8 cellular contexts compared by ENCODE assay signal in the genomic region with DNA sequence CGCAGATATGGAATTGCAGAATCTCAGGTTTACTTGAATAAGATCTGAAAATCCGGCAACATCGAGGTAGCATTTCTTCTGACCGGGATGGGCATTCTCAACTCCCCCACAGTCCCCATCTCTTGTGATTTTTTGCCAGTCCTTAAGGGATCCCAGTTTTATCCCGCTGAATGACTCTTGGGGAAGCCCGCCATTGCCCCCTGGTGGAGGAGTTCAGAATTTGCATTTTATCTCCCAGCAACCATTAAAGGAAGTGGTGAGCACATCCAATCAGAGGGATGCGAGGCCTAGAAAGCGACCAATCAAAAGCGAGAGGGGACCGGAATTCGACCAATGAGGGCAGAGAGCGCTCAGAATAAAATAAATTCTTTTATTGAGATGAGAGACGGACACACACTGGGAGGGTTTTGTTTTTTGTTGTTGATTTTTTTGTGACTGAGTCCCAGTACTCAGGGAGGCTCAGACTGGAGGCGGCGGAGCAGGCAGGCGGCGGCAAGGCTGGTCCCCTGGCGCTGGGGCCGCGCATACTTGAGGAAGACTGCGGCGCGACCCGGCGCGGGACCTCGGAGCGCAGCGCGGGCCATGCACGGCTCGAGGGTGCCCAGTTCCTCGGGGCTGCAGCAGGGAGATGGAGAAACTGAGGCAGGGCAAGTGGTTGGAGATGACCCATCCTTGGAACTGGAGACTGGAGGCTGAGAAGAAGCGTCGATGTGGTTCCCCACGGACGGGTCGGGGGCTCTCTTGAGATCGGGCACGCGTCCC. TPM values are rescaled to one million over a fixed set of nuclear protein-coding genes. Genes with fewer than 3 reads are reported as not detected.
DNase-seq lines count a peak whose midpoint lies in the region; ATAC-seq and TF ChIP-seq lines count a peak whose summit lies in the region.

No MANE protein-coding gene starts in this region.

- H3K4me1 Mint-ChIP-seq in CD4-positive, alpha-beta memory T cell, result peaks cover 13 to 22% (median 15%) of the 10 kb centered on the region in 4 donors

- no peaks in the 10 kb centered on the region for H3K9me3 ChIP-seq in CD4-positive, alpha-beta memory T cell (ENCODE audit: control insufficient read depth in 1 of 2, low read length in 2 of 2)
- H3K9me3 ChIP-seq in liver (ENCODE audit: control insufficient read depth in 4 of 4, low read length in 3 of 4), result no peaks in the 10 kb centered on the region

- H3K36me3 ChIP-seq in CD4-positive, alpha-beta memory T cell (ENCODE audit: insufficient read depth, low read length), result no peaks in the 10 kb centered on the region
- no peaks in the 10 kb centered on the region for H3K36me3 ChIP-seq in liver (ENCODE audit: control insufficient read depth in 4 of 4, insufficient read depth in 3 of 4, low read depth in 1 of 4, low read length in 3 of 4)

- no peak for ATAC-seq in HG03135 (IDR thresholded peaks at IDR 0.05; ENCODE audit: unreplicated experiment)

- 64% methylated on average over 41 of the region's 41 CpGs for WGBS in liver

- H3K27ac ChIP-seq in CD4-positive, alpha-beta memory T cell (ENCODE audit: low read depth, low read length), result no peak overlapping the region
- no peak overlapping the region for H3K27ac ChIP-seq in coronary artery
- H3K27ac ChIP-seq in liver (ENCODE audit: low read depth in 1 of 2, low read length in 2 of 2), result no peak overlapping the region

- intact Hi-C loops in CD4-positive, alpha-beta memory T cell (cut with micrococcal nuclease), result loop anchor here (1.0 kb wide), 2 partner anchors 78 to 83 kb away; no protein-coding TSS in a partner anchor

- POLR2A ChIA-PET in CD4-positive, alpha-beta memory T cell (lab: Charles Lee; ENCODE audit: partially characterized antibody), result no interaction called here

- TF ChIP-seq RAD21 in liver (IDR thresholded peaks at IDR 0.05), result peak; percentile 89 to 91

- H3K9me3 Mint-ChIP-seq in CD4-positive, alpha-beta memory T cell, result peaks cover 0 to 5% (median 2%) of the 10 kb centered on the region in 8 donors

- H3K9ac ChIP-seq in liver (ENCODE audit: low read depth in 1 of 2, low read length in 2 of 2), result no peak overlapping the region

- H3K4me1 ChIP-seq in CD4-positive, alpha-beta memory T cell (ENCODE audit: insufficient read depth, low read length), result peaks cover 27% of the 10 kb centered on the region
- peaks cover 8 to 19% (median 15%) of the 10 kb centered on the region in 4 donors for H3K4me1 ChIP-seq in liver (ENCODE audit: control insufficient read depth in 4 of 4, insufficient read depth in 4 of 4, low read length in 3 of 4)

- peak overlapping the region; percentile 3 to 86 (median 14) for H3K4me3 Mint-ChIP-seq in CD4-positive, alpha-beta memory T cell

- DNase-seq in CD4-positive, alpha-beta memory T cell, result peak; percentile 80 to 84 (median 82)
- DNase-seq in HPDE6-E6E7 (ENCODE audit: extremely low spot score) (peak; percentile 85), NCI-H774 (lab: John Stamatoyannopoulos, UW) (peak; percentile 28), coronary artery (ENCODE audit: low spot score) (peak; percentile 87)
- DNase-seq in activated CD4-positive, alpha-beta T cell treated with anti-CD3 and anti-CD28 coated beads, Interleukin-2, amount 50 U/mL, for 1 hour, result peak; percentile 69
- peak; percentile 39 to 53 (median 45) for DNase-seq in stimulated activated CD4-positive, alpha-beta T cell treated with anti-CD3 and anti-CD28 coated beads, TNF-alpha, amount 100 ng/mL, for 4 hours (ENCODE audit: low read depth in 3 of 3)

- peak; percentile 90 for TF ChIP-seq CTCF in coronary artery (IDR thresholded peaks at IDR 0.05)
- TF ChIP-seq CTCF in liver (IDR thresholded peaks at IDR 0.05; ENCODE audit: low read depth, low read length, missing input control), result peak; percentile 89

- peaks cover 35% of the 10 kb centered on the region for H3K27me3 ChIP-seq in CD4-positive, alpha-beta memory T cell (ENCODE audit: insufficient read depth, low read length)
- H3K27me3 ChIP-seq in liver (ENCODE audit: control insufficient read depth in 4 of 4, insufficient read depth in 4 of 4, low read length in 3 of 4), result peaks cover 0 to 4% (median under 1%) of the 10 kb centered on the region in 4 donors

- peaks cover 0 to 5% of the 10 kb centered on the region in 2 donors for H3K36me3 Mint-ChIP-seq in CD4-positive, alpha-beta memory T cell

- peaks cover 46 to 47% of the 10 kb centered on the region in 2 donors for H3K27me3 Mint-ChIP-seq in CD4-positive, alpha-beta memory T cell

- H3K27ac Mint-ChIP-seq in CD4-positive, alpha-beta memory T cell, result peak overlapping the region in 6 of 7 donors; percentile 19 to 92 (median 58)

- no peak overlapping the region for H3K4me3 ChIP-seq in CD4-positive, alpha-beta memory T cell (ENCODE audit: low read length in 2 of 2)
- no peak overlapping the region for H3K4me3 ChIP-seq in coronary artery
- no peak overlapping the region for H3K4me3 ChIP-seq in liver (ENCODE audit: low read depth in 1 of 3, low read length in 3 of 3)

- CTCF ChIA-PET in CD4-positive, alpha-beta memory T cell (lab: Charles Lee; ENCODE audit: partially characterized antibody), result interaction anchor here (2.4 kb wide), 1 partner anchor 82 kb away, joined by 12 read pairs; no protein-coding TSS in a partner anchor

TF ChIP-seq in liver, 16 proteins besides CTCF, POLR2A, EP300 and RAD21:
- no peak for TF ChIP-seq NR2F2 (IDR thresholded peaks at IDR 0.05)
- TF ChIP-seq, protein P1, sequence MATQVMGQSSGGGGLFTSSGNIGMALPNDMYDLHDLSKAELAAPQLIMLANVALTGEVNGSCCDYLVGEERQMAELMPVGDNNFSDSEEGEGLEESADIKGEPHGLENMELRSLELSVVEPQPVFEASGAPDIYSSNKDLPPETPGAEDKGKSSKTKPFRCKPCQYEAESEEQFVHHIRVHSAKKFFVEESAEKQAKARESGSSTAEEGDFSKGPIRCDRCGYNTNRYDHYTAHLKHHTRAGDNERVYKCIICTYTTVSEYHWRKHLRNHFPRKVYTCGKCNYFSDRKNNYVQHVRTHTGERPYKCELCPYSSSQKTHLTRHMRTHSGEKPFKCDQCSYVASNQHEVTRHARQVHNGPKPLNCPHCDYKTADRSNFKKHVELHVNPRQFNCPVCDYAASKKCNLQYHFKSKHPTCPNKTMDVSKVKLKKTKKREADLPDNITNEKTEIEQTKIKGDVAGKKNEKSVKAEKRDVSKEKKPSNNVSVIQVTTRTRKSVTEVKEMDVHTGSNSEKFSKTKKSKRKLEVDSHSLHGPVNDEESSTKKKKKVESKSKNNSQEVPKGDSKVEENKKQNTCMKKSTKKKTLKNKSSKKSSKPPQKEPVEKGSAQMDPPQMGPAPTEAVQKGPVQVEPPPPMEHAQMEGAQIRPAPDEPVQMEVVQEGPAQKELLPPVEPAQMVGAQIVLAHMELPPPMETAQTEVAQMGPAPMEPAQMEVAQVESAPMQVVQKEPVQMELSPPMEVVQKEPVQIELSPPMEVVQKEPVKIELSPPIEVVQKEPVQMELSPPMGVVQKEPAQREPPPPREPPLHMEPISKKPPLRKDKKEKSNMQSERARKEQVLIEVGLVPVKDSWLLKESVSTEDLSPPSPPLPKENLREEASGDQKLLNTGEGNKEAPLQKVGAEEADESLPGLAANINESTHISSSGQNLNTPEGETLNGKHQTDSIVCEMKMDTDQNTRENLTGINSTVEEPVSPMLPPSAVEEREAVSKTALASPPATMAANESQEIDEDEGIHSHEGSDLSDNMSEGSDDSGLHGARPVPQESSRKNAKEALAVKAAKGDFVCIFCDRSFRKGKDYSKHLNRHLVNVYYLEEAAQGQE (IDR thresholded peaks at IDR 0.05), result no peak
- peak in 1 of 2 donors; percentile 33 for TF ChIP-seq GABPA (IDR thresholded peaks at IDR 0.05 in 1 of 2, conservative IDR thresholded peaks at IDR 0.05 in 1 of 2)
- peak in 1 of 2 donors; percentile 35 for TF ChIP-seq RXRA (IDR thresholded peaks at IDR 0.05)
- no peak for TF ChIP-seq EGR1 (IDR thresholded peaks at IDR 0.05; ENCODE audit: low read depth in 2 of 2)
- peak; percentile 94 for TF ChIP-seq SP1 (IDR thresholded peaks at IDR 0.05)
- no peak for TF ChIP-seq FOXA1 (IDR thresholded peaks at IDR 0.05)
- TF ChIP-seq, protein P2, sequence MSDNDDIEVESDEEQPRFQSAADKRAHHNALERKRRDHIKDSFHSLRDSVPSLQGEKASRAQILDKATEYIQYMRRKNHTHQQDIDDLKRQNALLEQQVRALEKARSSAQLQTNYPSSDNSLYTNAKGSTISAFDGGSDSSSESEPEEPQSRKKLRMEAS (IDR thresholded peaks at IDR 0.05), result no peak
- TF ChIP-seq TAF1 (conservative IDR thresholded peaks at IDR 0.05), result no peak
- TF ChIP-seq, protein P3, sequence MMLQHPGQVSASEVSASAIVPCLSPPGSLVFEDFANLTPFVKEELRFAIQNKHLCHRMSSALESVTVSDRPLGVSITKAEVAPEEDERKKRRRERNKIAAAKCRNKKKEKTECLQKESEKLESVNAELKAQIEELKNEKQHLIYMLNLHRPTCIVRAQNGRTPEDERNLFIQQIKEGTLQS (IDR thresholded peaks at IDR 0.05), result no peak
- TF ChIP-seq JUND (IDR thresholded peaks at IDR 0.05), result no peak
- TF ChIP-seq, protein P4, sequence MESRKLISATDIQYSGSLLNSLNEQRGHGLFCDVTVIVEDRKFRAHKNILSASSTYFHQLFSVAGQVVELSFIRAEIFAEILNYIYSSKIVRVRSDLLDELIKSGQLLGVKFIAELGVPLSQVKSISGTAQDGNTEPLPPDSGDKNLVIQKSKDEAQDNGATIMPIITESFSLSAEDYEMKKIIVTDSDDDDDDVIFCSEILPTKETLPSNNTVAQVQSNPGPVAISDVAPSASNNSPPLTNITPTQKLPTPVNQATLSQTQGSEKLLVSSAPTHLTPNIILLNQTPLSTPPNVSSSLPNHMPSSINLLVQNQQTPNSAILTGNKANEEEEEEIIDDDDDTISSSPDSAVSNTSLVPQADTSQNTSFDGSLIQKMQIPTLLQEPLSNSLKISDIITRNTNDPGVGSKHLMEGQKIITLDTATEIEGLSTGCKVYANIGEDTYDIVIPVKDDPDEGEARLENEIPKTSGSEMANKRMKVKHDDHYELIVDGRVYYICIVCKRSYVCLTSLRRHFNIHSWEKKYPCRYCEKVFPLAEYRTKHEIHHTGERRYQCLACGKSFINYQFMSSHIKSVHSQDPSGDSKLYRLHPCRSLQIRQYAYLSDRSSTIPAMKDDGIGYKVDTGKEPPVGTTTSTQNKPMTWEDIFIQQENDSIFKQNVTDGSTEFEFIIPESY (IDR thresholded peaks at IDR 0.05), result no peak

RNA-seq across cellular contexts. Expression of a gene that starts 3.9 kb away (rescaled TPM):
- total RNA-seq in CD4-positive, alpha-beta memory T cell, result not detected
- not detected for polyA plus RNA-seq in CD4-positive, alpha-beta memory T cell
- total RNA-seq in liver, result not detected
- under 1 TPM in 1 of 2 donors, not detected in 1; 0.14 TPM for polyA plus RNA-seq in liver

RNA-seq across cellular contexts. Expression of a gene that starts 4.5 kb away (rescaled TPM):
- total RNA-seq in CD4-positive, alpha-beta memory T cell, result 1 to 10 TPM; 1.2 to 1.4 TPM
- polyA plus RNA-seq in CD4-positive, alpha-beta memory T cell, result not detected
- 1 to 10 TPM in 1 of 2 donors, under 1 TPM in 1; 0.84 to 2.5 TPM for total RNA-seq in liver
- polyA plus RNA-seq in liver, result 1 to 10 TPM; 1.2 to 3.7 TPM

RNA-seq across cellular contexts. Expression of a gene that starts 30.8 kb away (rescaled TPM):
- 10 to 100 TPM; 28.4 to 30.2 TPM for total RNA-seq in CD4-positive, alpha-beta memory T cell
- 1 to 10 TPM in 1 of 2 donors, not detected in 1; 2.0 TPM for polyA plus RNA-seq in CD4-positive, alpha-beta memory T cell
- total RNA-seq in liver, result 1 to 10 TPM in 1 of 2 donors, under 1 TPM in 1; 0.65 to 3.9 TPM
- polyA plus RNA-seq in liver, result 1 to 10 TPM in 1 of 2 donors, under 1 TPM in 1; 0.92 to 3.2 TPM

Comparison
In these comparisons a context has a peak if more than half of its experiments do, and no peak if none do; other contexts are left out.
1. DNase-seq: peak in every context shown above with its lines; median percentile 87 in coronary artery; 85 in HPDE6-E6E7; 82 in CD4-positive, alpha-beta memory T cell; 69 in activated CD4-positive, alpha-beta T cell treated with anti-CD3 and anti-CD28 coated beads, Interleukin-2, amount 50 U/mL, for 1 hour; 45 in stimulated activated CD4-positive, alpha-beta T cell treated with anti-CD3 and anti-CD28 coated beads, TNF-alpha, amount 100 ng/mL, for 4 hours; 28 in NCI-H774.
2. RNA of a gene that starts 30.8 kb away (total RNA-seq): 28.4 to 30.2 TPM in CD4-positive, alpha-beta memory T cell; 0.65 to 3.9 TPM in liver; every median in the first group is over 4 times any median in the second.